Comparison of ENCODE assay signal across 21 cellular contexts in the genomic region with DNA sequence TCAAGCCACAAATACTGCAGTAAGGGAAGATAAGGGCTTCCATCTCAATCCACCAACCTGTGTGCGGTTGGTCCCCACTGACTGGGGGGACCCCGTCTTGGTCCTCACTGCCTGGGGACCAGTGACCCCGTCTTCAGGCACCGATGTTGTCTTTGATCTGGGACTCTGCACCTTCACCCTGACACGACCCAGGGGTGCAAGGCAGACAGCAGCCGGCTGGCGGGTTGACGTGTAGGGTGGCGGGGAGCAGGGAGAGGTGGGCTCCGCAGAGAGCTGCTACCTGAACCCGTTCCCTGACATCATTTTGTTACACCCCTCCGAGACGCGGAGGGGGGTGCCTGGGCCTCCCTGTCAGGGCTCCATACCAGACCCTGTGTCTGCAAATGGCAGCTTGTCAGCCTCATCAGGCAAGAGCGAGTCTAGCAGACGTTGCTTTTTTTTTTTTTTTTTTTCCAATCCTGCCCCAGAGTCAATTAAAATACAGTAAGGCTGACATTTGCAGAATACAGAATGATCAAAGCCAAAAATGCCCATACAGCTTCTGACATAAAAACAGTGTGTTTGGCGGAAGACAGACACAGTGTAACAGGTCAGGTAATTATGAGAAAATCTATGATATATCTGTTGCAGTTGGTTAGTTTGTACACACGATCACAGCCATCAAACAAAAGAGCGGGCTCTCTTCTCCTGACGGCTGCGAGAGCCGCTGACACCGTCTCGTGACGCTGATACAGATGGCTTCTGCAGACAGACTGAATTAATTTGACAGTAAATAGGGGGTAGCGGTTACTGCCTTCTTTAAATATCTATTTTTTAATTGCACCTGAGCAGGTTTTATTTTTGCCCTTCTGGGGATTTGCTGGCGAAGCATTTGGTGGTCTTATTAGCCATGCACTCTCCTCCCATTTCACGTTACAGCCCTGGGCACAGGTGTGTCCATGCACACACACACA.
A peak's percentile ranks its signal among the peaks of the same experiment; 100 is the strongest.
DNase-seq lines count a peak whose midpoint lies in the region; ATAC-seq and TF ChIP-seq lines count a peak whose summit lies in the region.
"Had no signal": no experiment of that assay in that cellular context is flagged by ENCODE, and none has a peak within 500 bp of the region (broad histone marks: within the 10 kb centered on the region; RNA-seq: fewer than 3 reads in every experiment).

No MANE protein-coding gene starts in this region.

- peak overlapping the region; percentile 82 for H3K9ac ChIP-seq in neural cell (ENCODE audit: low read length)

- H2AFZ ChIP-seq in neural cell (ENCODE audit: low read depth, low read length): peak overlapping the region; percentile 37

- peaks cover 0 to 6% of the 10 kb centered on the region in 2 donors for H3K9me3 ChIP-seq in CD4-positive, alpha-beta memory T cell (ENCODE audit: control insufficient read depth in 1 of 2, low read length in 2 of 2)
- H3K9me3 ChIP-seq in RWPE2 (ENCODE audit: severe bottlenecking) (peaks cover 11% of the 10 kb centered on the region), neural cell (ENCODE audit: low read length) (no peaks in the 10 kb centered on the region)
- H3K9me3 ChIP-seq: pancreas, right lobe of liver had no signal

- H3K9me3 Mint-ChIP-seq in CD4-positive, alpha-beta memory T cell: peaks cover 0 to 19% (median 10%) of the 10 kb centered on the region in 8 donors
- no peaks in the 10 kb centered on the region for H3K9me3 Mint-ChIP-seq in activated naive CD4-positive, alpha-beta T cell treated with anti-CD3 and anti-CD28 coated beads, Interleukin-2, amount 50 U/mL, for 24 hours

- H3F3A ChIP-seq in neural cell (ENCODE audit: insufficient read depth, low read length, poor library complexity, severe bottlenecking): no peaks in the 10 kb centered on the region

- TF ChIP-seq CTCF in RWPE2 (IDR thresholded peaks at IDR 0.05; ENCODE audit: poor library complexity, severe bottlenecking) (no peak), neural cell (IDR thresholded peaks at IDR 0.05; ENCODE audit: poor library complexity, severe bottlenecking) (no peak)

- peak; percentile 37 for TF ChIP-seq RAD21 in neural cell (conservative IDR thresholded peaks at IDR 0.05)

- H3K4me1 ChIP-seq in CD4-positive, alpha-beta memory T cell (ENCODE audit: insufficient read depth, low read length): no peaks in the 10 kb centered on the region
- H3K4me1 ChIP-seq in RWPE2 (ENCODE audit: insufficient read depth, poor library complexity, severe bottlenecking): no peaks in the 10 kb centered on the region
- H3K4me1 ChIP-seq: esophagus muscularis mucosa, gastroesophageal sphincter, pancreas, right lobe of liver had no signal

- H4K20me1 ChIP-seq in neural cell (ENCODE audit: insufficient read depth): no peaks in the 10 kb centered on the region

- H3K27ac ChIP-seq in CD4-positive, alpha-beta memory T cell (ENCODE audit: low read depth, low read length): no peak overlapping the region
- no peak overlapping the region for H3K27ac ChIP-seq in RWPE2 (ENCODE audit: poor library complexity, severe bottlenecking)
- H3K27ac ChIP-seq in neural cell (ENCODE audit: low read length): peak overlapping the region; percentile 98
- H3K27ac ChIP-seq: esophagus muscularis mucosa, gastroesophageal sphincter, pancreas, right lobe of liver, VCaP had no signal

- peak overlapping the region; percentile 79 for H3K4me2 ChIP-seq in neural cell (ENCODE audit: low read length)

- H3K27me3 ChIP-seq in CD4-positive, alpha-beta memory T cell (ENCODE audit: insufficient read depth, low read length): no peaks in the 10 kb centered on the region
- H3K27me3 ChIP-seq in RWPE2 (ENCODE audit: insufficient read depth, poor library complexity, severe bottlenecking) (no peaks in the 10 kb centered on the region), neural cell (ENCODE audit: insufficient read depth, low read depth, low read length) (no peaks in the 10 kb centered on the region)
- H3K27me3 ChIP-seq: pancreas, right lobe of liver had no signal

- no peaks in the 10 kb centered on the region for H3K79me2 ChIP-seq in neural cell (replicated peaks; ENCODE audit: insufficient read depth, low read length)

- CTCF ChIA-PET in CD4-positive, alpha-beta memory T cell (lab: Charles Lee; ENCODE audit: partially characterized antibody): no interaction called here

- peaks cover 0 to 4% (median 2%) of the 10 kb centered on the region in 4 donors for H3K4me1 Mint-ChIP-seq in CD4-positive, alpha-beta memory T cell
- H3K4me1 Mint-ChIP-seq in activated naive CD4-positive, alpha-beta T cell treated with anti-CD3 and anti-CD28 coated beads, Interleukin-2, amount 50 U/mL, for 24 hours: peaks cover 18% of the 10 kb centered on the region
- H3K4me1 Mint-ChIP-seq: IgD-negative memory B cell, memory B cell had no signal

- TF ChIP-seq EP300 in neural cell (conservative IDR thresholded peaks at IDR 0.05; ENCODE audit: poor library complexity, severe bottlenecking): peak; percentile 93

- DNase-seq in CD4-positive, alpha-beta memory T cell: no peak
- peak; percentile 42 for DNase-seq in RWPE2 (ENCODE audit: low spot score)
- DNase-seq in iPS-NIHi11 (ENCODE audit: low spot score): no peak
- no peak for DNase-seq in GDM1 (lab: John Stamatoyannopoulos, UW)
- DNase-seq: DMS153; effector CD8-positive, alpha-beta T cell; GF-D8; NCI-H1417 treated with DMSO at 0.1 percent for 48 hours; NCI-H510A treated with DMSO at 0.1 percent for 48 hours; pancreas; SW 1271 had no signal

- H3K27me3 Mint-ChIP-seq in CD4-positive, alpha-beta memory T cell: no peaks in the 10 kb centered on the region
- peaks cover 1% of the 10 kb centered on the region for H3K27me3 Mint-ChIP-seq in activated naive CD4-positive, alpha-beta T cell treated with anti-CD3 and anti-CD28 coated beads, Interleukin-2, amount 50 U/mL, for 24 hours
- H3K27me3 Mint-ChIP-seq: IgD-negative memory B cell, memory B cell had no signal

- intact Hi-C loops in CD4-positive, alpha-beta memory T cell (cut with micrococcal nuclease): no loop called here

- POLR2A ChIA-PET in CD4-positive, alpha-beta memory T cell (lab: Charles Lee; ENCODE audit: partially characterized antibody): no interaction called here

- H3K27ac Mint-ChIP-seq in CD4-positive, alpha-beta memory T cell: peak overlapping the region in 6 of 7 donors; percentile 35 to 87 (median 64)
- H3K27ac Mint-ChIP-seq in activated naive CD4-positive, alpha-beta T cell treated with anti-CD3 and anti-CD28 coated beads, Interleukin-2, amount 50 U/mL, for 24 hours: peak overlapping the region; percentile 93
- H3K27ac Mint-ChIP-seq: CD14-positive monocyte, IgD-negative memory B cell, memory B cell had no signal

- no peaks in the 10 kb centered on the region for H3K36me3 ChIP-seq in CD4-positive, alpha-beta memory T cell (ENCODE audit: insufficient read depth, low read length)
- H3K36me3 ChIP-seq in RWPE2 (ENCODE audit: low read depth) (no peaks in the 10 kb centered on the region), neural cell (ENCODE audit: insufficient read depth, low read length) (no peaks in the 10 kb centered on the region)
- H3K36me3 ChIP-seq: esophagus muscularis mucosa, gastroesophageal sphincter, pancreas, right lobe of liver had no signal

- ATAC-seq in RWPE2 (ENCODE audit: low read depth) (no peak), HG02870 (IDR thresholded peaks at IDR 0.05; ENCODE audit: unreplicated experiment) (no peak)
- ATAC-seq: gastroesophageal sphincter, pancreas had no signal

- peaks cover 0 to 4% of the 10 kb centered on the region in 2 donors for H3K36me3 Mint-ChIP-seq in CD4-positive, alpha-beta memory T cell
- no peaks in the 10 kb centered on the region for H3K36me3 Mint-ChIP-seq in activated naive CD4-positive, alpha-beta T cell treated with anti-CD3 and anti-CD28 coated beads, Interleukin-2, amount 50 U/mL, for 24 hours
- H3K36me3 Mint-ChIP-seq: CD14-positive monocyte, IgD-negative memory B cell, memory B cell had no signal

- no peaks in the 10 kb centered on the region for H3K9me2 ChIP-seq in neural cell (ENCODE audit: insufficient read depth, low read length)

- peak overlapping the region; percentile 57 to 87 (median 78) for H3K4me3 Mint-ChIP-seq in CD4-positive, alpha-beta memory T cell
- H3K4me3 Mint-ChIP-seq in activated naive CD4-positive, alpha-beta T cell treated with anti-CD3 and anti-CD28 coated beads, Interleukin-2, amount 50 U/mL, for 24 hours: peak overlapping the region; percentile 89
- H3K4me3 Mint-ChIP-seq: IgD-negative memory B cell, memory B cell had no signal

- H3K4me3 ChIP-seq in CD4-positive, alpha-beta memory T cell (ENCODE audit: low read length in 2 of 2): no peak overlapping the region
- H3K4me3 ChIP-seq in RWPE2 (ENCODE audit: severe bottlenecking) (no peak overlapping the region), neural cell (ENCODE audit: low read length) (peak overlapping the region; percentile 59)
- H3K4me3 ChIP-seq: esophagus muscularis mucosa, gastroesophageal sphincter, pancreas, right lobe of liver had no signal

TF ChIP-seq in neural cell, 6 proteins besides CTCF, POLR2A, EP300 and RAD21 (continues in another document):
- TF ChIP-seq TAF1 (IDR thresholded peaks at IDR 0.05; ENCODE audit: low read depth) (no peak), POLR2AphosphoS5 (IDR thresholded peaks at IDR 0.05) (peak; percentile 57), EZH2 (IDR thresholded peaks at IDR 0.05; ENCODE audit: borderline replicate concordance, insufficient read depth, low read length, poor library complexity, severe bottlenecking) (no peak), SMC3 (conservative IDR thresholded peaks at IDR 0.05; ENCODE audit: poor library complexity) (no peak)
